1 cellular context compared by ENCODE assay signal in the genomic region with DNA sequence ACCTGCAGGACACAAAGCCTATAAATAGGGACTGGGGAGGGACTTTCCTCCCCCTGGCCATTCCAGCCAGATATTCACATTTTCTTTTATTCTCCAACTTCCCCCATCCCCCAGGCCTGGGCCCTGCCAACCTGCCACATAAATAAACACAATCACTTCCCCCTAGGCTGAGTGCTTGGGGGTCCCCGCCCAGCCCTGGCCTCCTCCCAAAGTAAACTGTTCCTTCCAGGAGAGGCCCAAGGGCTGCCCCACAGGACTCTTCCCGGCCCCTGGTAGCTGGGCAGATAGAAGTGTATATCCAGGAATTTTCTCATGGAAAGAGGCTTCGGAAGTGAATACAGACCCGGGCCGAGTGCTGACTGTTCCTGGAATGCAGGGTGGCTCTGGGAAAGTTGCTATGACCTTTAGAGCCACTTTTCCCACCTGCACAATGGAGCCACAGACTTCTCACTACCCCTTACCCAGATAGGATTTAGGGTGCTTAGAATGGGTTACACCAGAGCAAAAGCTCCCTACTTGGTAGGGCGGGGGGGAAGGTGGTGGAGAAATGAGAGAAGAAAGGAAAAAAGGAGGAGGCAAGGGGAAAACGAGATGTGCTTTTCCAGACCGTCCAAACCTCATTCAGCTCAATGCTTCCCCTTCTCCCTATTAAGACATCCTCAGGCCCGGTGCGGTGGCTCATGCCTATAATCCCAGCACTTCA.
TF ChIP-seq lines count a peak whose summit lies in the region.

No MANE protein-coding gene starts in this region.

TF ChIP-seq in A549, 52 proteins besides CTCF, POLR2A, EP300 and RAD21 (continued from another document):
- TF ChIP-seq, protein P1, sequence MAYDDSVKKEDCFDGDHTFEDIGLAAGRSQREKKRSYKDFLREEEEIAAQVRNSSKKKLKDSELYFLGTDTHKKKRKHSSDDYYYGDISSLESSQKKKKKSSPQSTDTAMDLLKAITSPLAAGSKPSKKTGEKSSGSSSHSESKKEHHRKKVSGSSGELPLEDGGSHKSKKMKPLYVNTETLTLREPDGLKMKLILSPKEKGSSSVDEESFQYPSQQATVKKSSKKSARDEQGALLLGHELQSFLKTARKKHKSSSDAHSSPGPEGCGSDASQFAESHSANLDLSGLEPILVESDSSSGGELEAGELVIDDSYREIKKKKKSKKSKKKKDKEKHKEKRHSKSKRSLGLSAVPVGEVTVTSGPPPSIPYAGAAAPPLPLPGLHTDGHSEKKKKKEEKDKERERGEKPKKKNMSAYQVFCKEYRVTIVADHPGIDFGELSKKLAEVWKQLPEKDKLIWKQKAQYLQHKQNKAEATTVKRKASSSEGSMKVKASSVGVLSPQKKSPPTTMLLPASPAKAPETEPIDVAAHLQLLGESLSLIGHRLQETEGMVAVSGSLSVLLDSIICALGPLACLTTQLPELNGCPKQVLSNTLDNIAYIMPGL (CRISPR knock-in tag; IDR thresholded peaks at IDR 0.05; ENCODE audit: borderline replicate concordance): no peak
- no peak for TF ChIP-seq MYC (IDR thresholded peaks at IDR 0.05; ENCODE audit: borderline replicate concordance, low read length)
- TF ChIP-seq, protein P2, sequence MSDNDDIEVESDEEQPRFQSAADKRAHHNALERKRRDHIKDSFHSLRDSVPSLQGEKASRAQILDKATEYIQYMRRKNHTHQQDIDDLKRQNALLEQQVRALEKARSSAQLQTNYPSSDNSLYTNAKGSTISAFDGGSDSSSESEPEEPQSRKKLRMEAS (IDR thresholded peaks at IDR 0.05): no peak
- TF ChIP-seq RARB (CRISPR knock-in tag; IDR thresholded peaks at IDR 0.05): no peak
- no peak for TF ChIP-seq POLR2AphosphoS2 (conservative IDR thresholded peaks at IDR 0.05; ENCODE audit: low read length)
- no peak for TF ChIP-seq PHF8 (IDR thresholded peaks at IDR 0.05; ENCODE audit: borderline replicate concordance, low read depth)
- no peak for TF ChIP-seq JUN (IDR thresholded peaks at IDR 0.05)
- TF ChIP-seq FOSL2 (IDR thresholded peaks at IDR 0.05): no peak
- no peak for TF ChIP-seq FOSL2 (CRISPR knock-in tag; IDR thresholded peaks at IDR 0.05)
- TF ChIP-seq, protein P3, sequence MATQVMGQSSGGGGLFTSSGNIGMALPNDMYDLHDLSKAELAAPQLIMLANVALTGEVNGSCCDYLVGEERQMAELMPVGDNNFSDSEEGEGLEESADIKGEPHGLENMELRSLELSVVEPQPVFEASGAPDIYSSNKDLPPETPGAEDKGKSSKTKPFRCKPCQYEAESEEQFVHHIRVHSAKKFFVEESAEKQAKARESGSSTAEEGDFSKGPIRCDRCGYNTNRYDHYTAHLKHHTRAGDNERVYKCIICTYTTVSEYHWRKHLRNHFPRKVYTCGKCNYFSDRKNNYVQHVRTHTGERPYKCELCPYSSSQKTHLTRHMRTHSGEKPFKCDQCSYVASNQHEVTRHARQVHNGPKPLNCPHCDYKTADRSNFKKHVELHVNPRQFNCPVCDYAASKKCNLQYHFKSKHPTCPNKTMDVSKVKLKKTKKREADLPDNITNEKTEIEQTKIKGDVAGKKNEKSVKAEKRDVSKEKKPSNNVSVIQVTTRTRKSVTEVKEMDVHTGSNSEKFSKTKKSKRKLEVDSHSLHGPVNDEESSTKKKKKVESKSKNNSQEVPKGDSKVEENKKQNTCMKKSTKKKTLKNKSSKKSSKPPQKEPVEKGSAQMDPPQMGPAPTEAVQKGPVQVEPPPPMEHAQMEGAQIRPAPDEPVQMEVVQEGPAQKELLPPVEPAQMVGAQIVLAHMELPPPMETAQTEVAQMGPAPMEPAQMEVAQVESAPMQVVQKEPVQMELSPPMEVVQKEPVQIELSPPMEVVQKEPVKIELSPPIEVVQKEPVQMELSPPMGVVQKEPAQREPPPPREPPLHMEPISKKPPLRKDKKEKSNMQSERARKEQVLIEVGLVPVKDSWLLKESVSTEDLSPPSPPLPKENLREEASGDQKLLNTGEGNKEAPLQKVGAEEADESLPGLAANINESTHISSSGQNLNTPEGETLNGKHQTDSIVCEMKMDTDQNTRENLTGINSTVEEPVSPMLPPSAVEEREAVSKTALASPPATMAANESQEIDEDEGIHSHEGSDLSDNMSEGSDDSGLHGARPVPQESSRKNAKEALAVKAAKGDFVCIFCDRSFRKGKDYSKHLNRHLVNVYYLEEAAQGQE (IDR thresholded peaks at IDR 0.05): no peak
- TF ChIP-seq PBX3 (IDR thresholded peaks at IDR 0.05): no peak
- no peak for TF ChIP-seq TFCP2L1 (CRISPR knock-in tag; IDR thresholded peaks at IDR 0.05)
- TF ChIP-seq HEYL (CRISPR knock-in tag; IDR thresholded peaks at IDR 0.05): no peak
- TF ChIP-seq ATOH8 (CRISPR knock-in tag; IDR thresholded peaks at IDR 0.05; ENCODE audit: low read depth): no peak
- no peak for TF ChIP-seq CBX2 (IDR thresholded peaks at IDR 0.05; ENCODE audit: borderline replicate concordance, low read depth)
- TF ChIP-seq HOXB13 (CRISPR knock-in tag; IDR thresholded peaks at IDR 0.05; ENCODE audit: low read depth): no peak
